Comparison of ENCODE assay signal across 16 cellular contexts in the genomic region with DNA sequence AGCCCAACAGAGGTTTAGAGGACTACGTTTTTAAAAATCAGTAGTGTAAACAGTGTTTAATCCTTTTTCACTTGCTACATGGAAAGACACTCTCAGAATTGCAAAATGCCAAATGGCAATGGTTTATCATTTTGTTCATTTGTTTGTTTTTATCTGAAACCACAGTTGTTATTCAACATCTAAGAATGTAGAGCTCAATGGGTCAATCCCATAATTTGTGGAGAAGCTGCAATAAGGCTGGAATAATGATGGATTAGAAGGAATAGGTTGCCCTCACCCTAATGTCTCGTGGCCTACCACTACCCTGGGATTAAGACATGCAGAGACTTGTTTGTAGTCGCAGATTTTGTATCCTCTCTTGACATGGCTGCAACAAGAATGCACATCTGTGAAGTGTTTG.
DNase-seq lines count a peak whose midpoint lies in the region; ATAC-seq and TF ChIP-seq lines count a peak whose summit lies in the region.
"Had no signal": no experiment of that assay in that cellular context is flagged by ENCODE, and none has a peak within 500 bp of the region (broad histone marks: within the 10 kb centered on the region; RNA-seq: fewer than 3 reads in every experiment).

No MANE protein-coding gene starts in this region.

- ATAC-seq in HCT116 (no peak), GM18909 (IDR thresholded peaks at IDR 0.05; ENCODE audit: poor library complexity, unreplicated experiment) (no peak), HG02623 (IDR thresholded peaks at IDR 0.05; ENCODE audit: unreplicated experiment) (no peak), GM18517 (IDR thresholded peaks at IDR 0.05; ENCODE audit: unreplicated experiment) (no peak)
- ATAC-seq: heart left ventricle; mucosa of descending colon; stimulated activated naive CD8-positive, alpha-beta T cell treated with anti-CD3 and anti-CD28 coated beads, Interleukin-15, amount 100 ng/mL, for 72 hours had no signal

- 77 to 79% methylated on average over 3 of the region's 3 CpGs for WGBS in testis, 2 donors

- H3K9me2 ChIP-seq in HCT116 (ENCODE audit: insufficient read depth), result 0 out of 2 replicates have a peak, but pooled peaks cover 3% of the 10 kb centered on the region

- no peaks in the 10 kb centered on the region for H3K79me2 ChIP-seq in HCT116 (ENCODE audit: insufficient read depth, low read length)

- intact Hi-C loops in HCT116 (cut with micrococcal nuclease), result loop anchor here (10.0 kb wide), 1 partner anchor 500 kb away; no protein-coding TSS in a partner anchor
- intact Hi-C loops in testis (cut with DNase I; ENCODE audit: low total_unique reads), result no loop called here

- no peaks in the 10 kb centered on the region for H3K27me3 ChIP-seq in HCT116 (ENCODE audit: insufficient read depth, low read length)
- H3K27me3 ChIP-seq in testis, result no peaks in the 10 kb centered on the region
- H3K27me3 ChIP-seq: heart left ventricle, SJSA1 had no signal

- H3K9me3 ChIP-seq in HCT116 (ENCODE audit: control insufficient read depth in 1 of 2, insufficient read depth in 1 of 2, low read depth in 1 of 2, low read length in 2 of 2) (no peaks in the 10 kb centered on the region), testis (no peaks in the 10 kb centered on the region)
- H3K9me3 ChIP-seq: mucosa of descending colon, SJSA1 had no signal

- H3K9ac ChIP-seq in HCT116 (ENCODE audit: low read length), result no peak overlapping the region

- H3K4me2 ChIP-seq in HCT116 (ENCODE audit: low read length), result no peak overlapping the region

- H4K20me1 ChIP-seq in HCT116 (ENCODE audit: insufficient read depth), result no peaks in the 10 kb centered on the region

- POLR2A ChIA-PET in HCT116 (lab: Charles Lee), result interaction anchor here (1.5 kb wide), 1 partner anchor 10 kb away, joined by 3 read pairs; no protein-coding TSS in a partner anchor

- H3K4me3 ChIP-seq in AG09309 (ENCODE audit: control insufficient read depth, low read depth, low read length) (no peak overlapping the region), HCT116 (replicated peaks in 1 of 2; ENCODE audit: low read depth in 1 of 2, low read length in 2 of 2) (no peak overlapping the region), foreskin fibroblast (ENCODE audit: low read depth in 1 of 2, low read length in 2 of 2) (no peak overlapping the region), testis (no peak overlapping the region)
- H3K4me3 ChIP-seq: heart left ventricle, mucosa of descending colon, SJSA1 had no signal

- CTCF ChIA-PET in HCT116 (lab: Charles Lee), result no interaction called here

- BruUV-seq in HCT116 (replicated peaks; lab: Mats Ljungman, UMichigan), result no TSS peak

- peak overlapping the region; percentile 13 for H2AFZ ChIP-seq in HCT116 (ENCODE audit: low read depth, low read length, poor library complexity, severe bottlenecking)

- H3K4me1 ChIP-seq in HCT116 (ENCODE audit: control insufficient read depth in 1 of 2, insufficient read depth in 2 of 2, low read length in 2 of 2) (no peaks in the 10 kb centered on the region), testis (no peaks in the 10 kb centered on the region)
- H3K4me1 ChIP-seq: heart left ventricle had no signal

- no peak for TF ChIP-seq RAD21 in HCT116 (IDR thresholded peaks at IDR 0.05; ENCODE audit: low read depth)

- TF ChIP-seq POLR2A in HCT116 (IDR thresholded peaks at IDR 0.05; ENCODE audit: borderline replicate concordance, extremely low read depth, insufficient read depth, insufficient read length), result no peak
- TF ChIP-seq POLR2A in testis (IDR thresholded peaks at IDR 0.05), result no peak

- H3K36me3 ChIP-seq in HCT116 (ENCODE audit: control insufficient read depth in 1 of 2, insufficient read depth in 2 of 2, low read length in 2 of 2) (no peaks in the 10 kb centered on the region), testis (ENCODE audit: low read depth, missing control alignments) (no peaks in the 10 kb centered on the region)
- H3K36me3 ChIP-seq: heart left ventricle, SJSA1 had no signal

- RAD21 ChIA-PET in HCT116 (lab: Charles Lee; ENCODE audit: low non-redundant PET in 1 of 2, low total read pairs in 2 of 2, uncharacterized antibody in 2 of 2, unreplicated experiment in 2 of 2), result no interaction called here

- no peak for TF ChIP-seq CTCF in AG09309 (IDR thresholded peaks at IDR 0.05; ENCODE audit: control insufficient read depth, insufficient read depth, low read depth, low read length, missing control alignments)
- no peak for TF ChIP-seq CTCF in HCT116 (IDR thresholded peaks at IDR 0.05 in 2 of 3, conservative IDR thresholded peaks at IDR 0.05 in 1 of 3; ENCODE audit: borderline replicate concordance in 1 of 3, insufficient read depth in 1 of 3, low read depth in 2 of 3, low read length in 2 of 3)
- TF ChIP-seq CTCF in foreskin fibroblast (IDR thresholded peaks at IDR 0.05; ENCODE audit: low read depth, low read length), result no peak
- no peak for TF ChIP-seq CTCF in testis (IDR thresholded peaks at IDR 0.05)

- DNase-seq in AG09309 (ENCODE audit: low read depth), result peak; percentile 59
- DNase-seq in HCT116 (ENCODE audit: low read depth, low spot score), result no peak
- peak; percentile 86 for DNase-seq in amniotic epithelial cell (ENCODE audit: low read depth)
- peak; percentile 54 to 81 for DNase-seq in foreskin fibroblast
- no peak for DNase-seq in testis
- DNase-seq: activated gamma-delta T cell treated with Interleukin-2 at 50 U/mL for 16 hours; caudate nucleus; endodermal cell; heart left ventricle; mucosa of descending colon; NCI-H2171 treated with DMSO at 0.1 percent for 48 hours; stimulated activated naive CD8-positive, alpha-beta T cell treated with anti-CD3 and anti-CD28 coated beads, Interleukin-15, amount 100 ng/mL, for 72 hours had no signal

- H3K27ac ChIP-seq in HCT116 (ENCODE audit: low read depth, low read length), result no peak overlapping the region
- H3K27ac ChIP-seq in testis, result no peak overlapping the region
- H3K27ac ChIP-seq: heart left ventricle, SJSA1 had no signal

TF ChIP-seq in HCT116, 20 proteins besides CTCF, POLR2A, EP300 and RAD21:
- no peak for TF ChIP-seq ZBTB33 (IDR thresholded peaks at IDR 0.05; ENCODE audit: extremely low read depth, insufficient replicate concordance, low read length)
- no peak for TF ChIP-seq SRF (IDR thresholded peaks at IDR 0.05; ENCODE audit: low read depth)
- no peak for TF ChIP-seq TCF7L2 (IDR thresholded peaks at IDR 0.05; ENCODE audit: borderline replicate concordance, extremely low read depth, insufficient read depth, insufficient read length)
- TF ChIP-seq CBX3 (IDR thresholded peaks at IDR 0.05; ENCODE audit: low read depth), result no peak
- TF ChIP-seq JUND (IDR thresholded peaks at IDR 0.05), result no peak
- TF ChIP-seq EZH2 (IDR thresholded peaks at IDR 0.05), result no peak
- TF ChIP-seq POLR2AphosphoS5 (IDR thresholded peaks at IDR 0.05; ENCODE audit: low read depth, low read length), result no peak
- TF ChIP-seq ELF1 (IDR thresholded peaks at IDR 0.05; ENCODE audit: borderline replicate concordance, low read depth), result no peak
- TF ChIP-seq, protein P1, sequence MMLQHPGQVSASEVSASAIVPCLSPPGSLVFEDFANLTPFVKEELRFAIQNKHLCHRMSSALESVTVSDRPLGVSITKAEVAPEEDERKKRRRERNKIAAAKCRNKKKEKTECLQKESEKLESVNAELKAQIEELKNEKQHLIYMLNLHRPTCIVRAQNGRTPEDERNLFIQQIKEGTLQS (IDR thresholded peaks at IDR 0.05), result no peak
- TF ChIP-seq SIN3A (IDR thresholded peaks at IDR 0.05; ENCODE audit: low read depth), result no peak
- TF ChIP-seq CEBPB (IDR thresholded peaks at IDR 0.05; ENCODE audit: low read depth), result no peak
TF ChIP-seq in HCT116: peak in this region for 0.

Comparison
In these comparisons a context has a peak if more than half of its experiments do, and no peak if none do; other contexts are left out.
1. DNase-seq: peak in AG09309 (single experiment), amniotic epithelial cell (single experiment) and foreskin fibroblast (2 of 2); none in HCT116 (single experiment) and testis (single experiment).